In genomic region chrX:387729-388128, GRCh38 we compare ENCODE assay signal across 8 cellular contexts. TPM values are rescaled to one million over a fixed set of nuclear protein-coding genes. Genes with fewer than 3 reads are reported as not detected.
DNase-seq lines count a peak whose midpoint lies in the region; TF ChIP-seq lines count a peak whose summit lies in the region.

No MANE protein-coding gene starts in this region.

- H3K9me3 Mint-ChIP-seq in activated CD4-positive, alpha-beta memory T cell treated with anti-CD3 and anti-CD28 coated beads, Interleukin-2, amount 10 ng/mL, durations not matched to agents 7 days and 5 days, result no peaks in the 10 kb centered on the region

- peak overlapping the region; percentile 99 for H3K27ac ChIP-seq in right atrium auricular region
- H3K27ac ChIP-seq in skeletal muscle tissue (ENCODE audit: low read depth, low read length), result peak overlapping the region; percentile 98

- H3K9me3 ChIP-seq in HAP-1 (no peaks in the 10 kb centered on the region), right atrium auricular region (no peaks in the 10 kb centered on the region), skeletal muscle tissue (ENCODE audit: control insufficient read depth in 3 of 3, low read length in 3 of 3) (no peaks in the 10 kb centered on the region)

- H3K27me3 ChIP-seq in HAP-1 (ENCODE audit: low read depth) (no peaks in the 10 kb centered on the region), right atrium auricular region (no peaks in the 10 kb centered on the region), skeletal muscle tissue (ENCODE audit: control insufficient read depth in 3 of 3, insufficient read depth in 3 of 3, low read length in 3 of 3) (no peaks in the 10 kb centered on the region)

- POLR2A ChIA-PET in activated CD4-positive, alpha-beta memory T cell treated with anti-CD3 and anti-CD28 coated beads, Interleukin-2, amount 10 ng/mL, durations not matched to agents 7 days and 5 days (lab: Charles Lee), result no interaction called here

- CTCF ChIA-PET in activated CD4-positive, alpha-beta memory T cell treated with anti-CD3 and anti-CD28 coated beads, Interleukin-2, amount 10 ng/mL, durations not matched to agents 7 days and 5 days (lab: Charles Lee), result no interaction called here

- in situ Hi-C loops in HAP-1 (cut with MboI; ENCODE audit: low sequenced_read_pairs), result no loop called here

- peaks cover 5% of the 10 kb centered on the region for H3K4me1 ChIP-seq in HAP-1
- H3K4me1 ChIP-seq in right atrium auricular region, result peaks cover 0 to 15% of the 10 kb centered on the region in 2 donors
- peaks cover 0 to 6% (median 6%) of the 10 kb centered on the region in 3 donors for H3K4me1 ChIP-seq in skeletal muscle tissue (ENCODE audit: control insufficient read depth in 3 of 3, insufficient read depth in 3 of 3, low read length in 3 of 3)

- peak in 1 of 2 experiments; percentile 6 for DNase-seq in HAP-1 (ENCODE audit: low spot score in 2 of 2)
- DNase-seq in activated CD4-positive, alpha-beta memory T cell treated with anti-CD3 and anti-CD28 coated beads, Interleukin-2, amount 10 ng/mL, durations not matched to agents 7 days and 5 days, result no peak
- no peak for DNase-seq in right atrium auricular region (ENCODE audit: low spot score)
- no peak for DNase-seq in HUDEP-2 (lab: John Stamatoyannopoulos, UW; ENCODE audit: unreplicated experiment in 76 of 76)
- no peak for DNase-seq in AG08395 (ENCODE audit: low spot score)
- no peak for DNase-seq in DMS79 treated with DMSO at 0.1 percent for 48 hours (lab: John Stamatoyannopoulos, UW)
- no peak for DNase-seq in GM19240 (ENCODE audit: insufficient read length, low spot score)

- H3K36me3 ChIP-seq in HAP-1 (replicated peaks) (no peaks in the 10 kb centered on the region; the same call in 1 of the 2 replicates), right atrium auricular region (no peaks in the 10 kb centered on the region), skeletal muscle tissue (ENCODE audit: control insufficient read depth in 3 of 3, insufficient read depth in 3 of 3, low read length in 3 of 3) (peaks cover 0 to 2% (median 0%) of the 10 kb centered on the region in 3 donors)

- H3K4me1 Mint-ChIP-seq in activated CD4-positive, alpha-beta memory T cell treated with anti-CD3 and anti-CD28 coated beads, Interleukin-2, amount 10 ng/mL, durations not matched to agents 7 days and 5 days, result peaks cover 13% of the 10 kb centered on the region

- peak overlapping the region; percentile 100 for H3K4me3 ChIP-seq in HAP-1
- H3K4me3 ChIP-seq in right atrium auricular region, result peak overlapping the region; percentile 82 to 83
- peak overlapping the region; percentile 79 to 98 (median 88) for H3K4me3 ChIP-seq in skeletal muscle tissue (ENCODE audit: low read length in 3 of 3)

- peak overlapping the region; percentile 81 to 99 (median 85) for H3K9ac ChIP-seq in skeletal muscle tissue (ENCODE audit: low read depth in 1 of 3, low read length in 3 of 3)

- no peaks in the 10 kb centered on the region for H3K27me3 Mint-ChIP-seq in activated CD4-positive, alpha-beta memory T cell treated with anti-CD3 and anti-CD28 coated beads, Interleukin-2, amount 10 ng/mL, durations not matched to agents 7 days and 5 days

- H3K4me3 Mint-ChIP-seq in activated CD4-positive, alpha-beta memory T cell treated with anti-CD3 and anti-CD28 coated beads, Interleukin-2, amount 10 ng/mL, durations not matched to agents 7 days and 5 days, result peak overlapping the region; percentile 83

- peak overlapping the region; percentile 93 for H3K27ac Mint-ChIP-seq in activated CD4-positive, alpha-beta memory T cell treated with anti-CD3 and anti-CD28 coated beads, Interleukin-2, amount 10 ng/mL, durations not matched to agents 7 days and 5 days

- TF ChIP-seq CTCF in right atrium auricular region (IDR thresholded peaks at IDR 0.05), result no peak

- peaks cover 6% of the 10 kb centered on the region for H3K36me3 Mint-ChIP-seq in activated CD4-positive, alpha-beta memory T cell treated with anti-CD3 and anti-CD28 coated beads, Interleukin-2, amount 10 ng/mL, durations not matched to agents 7 days and 5 days (ENCODE audit: low read depth)

RNA-seq across cellular contexts. Expression of gene PPP2R3B, which starts 1.0 kb away (rescaled TPM):
- total RNA-seq in activated CD4-positive, alpha-beta memory T cell treated with anti-CD3 and anti-CD28 coated beads, Interleukin-2, amount 10 ng/mL, durations not matched to agents 7 days and 5 days, result 10 to 100 TPM; 26.1 to 26.3 TPM
- total RNA-seq in right atrium auricular region, result 10 to 100 TPM; 58.6 to 70.1 TPM
- 172 TPM for total RNA-seq in skeletal muscle tissue
